In genomic region chr7:50508471-50508943, GRCh38 we compare ENCODE assay signal across 1 cellular context.
TF ChIP-seq lines count a peak whose summit lies in the region.

No MANE protein-coding gene starts in this region.

TF ChIP-seq in H1, 55 proteins besides CTCF, POLR2A, EP300 and RAD21:
- TF ChIP-seq SAP30 (IDR thresholded peaks at IDR 0.05; ENCODE audit: insufficient read depth, insufficient replicate concordance, low read length) = no peak
- TF ChIP-seq ATF3 (IDR thresholded peaks at IDR 0.05; ENCODE audit: insufficient read depth, low read depth, low read length) = no peak
- no peak for TF ChIP-seq TAF1 (IDR thresholded peaks at IDR 0.05; ENCODE audit: low read depth, low read length)
- TF ChIP-seq FOSL1 (IDR thresholded peaks at IDR 0.05; ENCODE audit: insufficient read depth, low read depth, low read length) = no peak
- TF ChIP-seq CTBP2 (IDR thresholded peaks at IDR 0.05; ENCODE audit: borderline replicate concordance, insufficient read depth, insufficient read length, low read length) = no peak
- no peak for TF ChIP-seq SP1 (IDR thresholded peaks at IDR 0.05; ENCODE audit: low read depth, low read length)
- no peak for TF ChIP-seq BACH1 (IDR thresholded peaks at IDR 0.05; ENCODE audit: low read length)
- no peak for TF ChIP-seq MAFK (IDR thresholded peaks at IDR 0.05; ENCODE audit: low read depth, low read length)
- no peak for TF ChIP-seq NRF1 (IDR thresholded peaks at IDR 0.05; ENCODE audit: low read depth, low read length)
- no peak for TF ChIP-seq TBP (IDR thresholded peaks at IDR 0.05; ENCODE audit: low read depth, low read length)
- TF ChIP-seq KDM4A (IDR thresholded peaks at IDR 0.05; ENCODE audit: low read depth, low read length, severe bottlenecking) = no peak
- TF ChIP-seq CBX5 (IDR thresholded peaks at IDR 0.05; ENCODE audit: low read depth, low read length) = no peak
